9 cellular contexts compared by ENCODE assay signal in genomic region chr5:1344975-1345838, GRCh38. TPM values are rescaled to one million over a fixed set of nuclear protein-coding genes. Genes with fewer than 3 reads are reported as not detected.
DNase-seq lines count a peak whose midpoint lies in the region; ATAC-seq, FAIRE-seq and TF ChIP-seq lines count a peak whose summit lies in the region.
"Had no signal": no experiment of that assay in that cellular context is flagged by ENCODE, and none has a peak within 500 bp of the region (broad histone marks: within the 10 kb centered on the region; RNA-seq: fewer than 3 reads in every experiment).

Gene CLPTM1L (minus strand): TSS chr5:1345099. CDS start chr5:1344841, 258 bp downstream.

- DNase-seq in BE2C (peak; percentile 91), GM19239 (ENCODE audit: insufficient read length, low spot score) (peak; percentile 99), NCI-H524 treated with DMSO at 0.1 percent for 48 hours (lab: John Stamatoyannopoulos, UW) (peak; percentile 45), left lung (peak; percentile 86 to 94)
- peak; percentile 73 to 78 for DNase-seq in activated CD4-positive, alpha-beta T cell treated with anti-CD3 and anti-CD28 coated beads, Interleukin-2, amount 50 U/mL, for 24 hours (ENCODE audit: low read depth in 1 of 2, low spot score in 1 of 2)
- peak; percentile 85 for DNase-seq in stimulated activated CD4-positive, alpha-beta T cell treated with anti-CD3 and anti-CD28 coated beads, Interleukin-2, amount 100 ng/mL, for 4 hours (ENCODE audit: low read depth)

- peak within 1 kb of the TSS; percentile 85 for H3K4me3 Mint-ChIP-seq in dendritic cell treated with granulocyte-macrophage colony-stimulating factor and Interleukin-4, amounts not matched to agents 40 ng/mL and 50 ng/mL, for 4 days

- H3K36me3 ChIP-seq in BE2C: peaks cover 33% of the 10 kb centered on the region
- peaks cover 0 to 30% of the 10 kb centered on the region in 2 donors for H3K36me3 ChIP-seq in left lung

- H3K9me3 Mint-ChIP-seq in dendritic cell treated with granulocyte-macrophage colony-stimulating factor and Interleukin-4, amounts not matched to agents 40 ng/mL and 50 ng/mL, for 4 days: no peaks in the 10 kb centered on the region

- H3K4me1 Mint-ChIP-seq in dendritic cell treated with granulocyte-macrophage colony-stimulating factor and Interleukin-4, amounts not matched to agents 40 ng/mL and 50 ng/mL, for 4 days (ENCODE audit: low read depth): peaks cover 24% of the 10 kb centered on the region

- H3K4me3 ChIP-seq in BE2C (ENCODE audit: low read depth, low read length) (peak within 1 kb of the TSS; percentile 88), left lung (peak within 1 kb of the TSS; percentile 81 to 95)

- H3K27me3 ChIP-seq in BE2C (no peaks in the 10 kb centered on the region), left lung (no peaks in the 10 kb centered on the region)

- H3K4me1 ChIP-seq in BE2C (peaks cover 2% of the 10 kb centered on the region; the same call in 1 of the 2 replicates), left lung (peaks cover 15 to 28% of the 10 kb centered on the region in 2 donors)

- no peaks in the 10 kb centered on the region for H3K9me3 ChIP-seq in BE2C
- no peaks in the 10 kb centered on the region for H3K9me3 ChIP-seq in left lung

- intact Hi-C loops in dendritic cell treated with granulocyte-macrophage colony-stimulating factor and Interleukin-4, amounts not matched to agents 40 ng/mL and 50 ng/mL, for 4 days (cut with micrococcal nuclease): no loop called here
- intact Hi-C loops in left lung (cut with DNase I): no loop called here

- TF ChIP-seq CTCF in BE2C (IDR thresholded peaks at IDR 0.05; ENCODE audit: low read depth, low read length) (no peak), left lung (IDR thresholded peaks at IDR 0.05) (no peak)

- peak; percentile 73 for ATAC-seq in HG03442 (IDR thresholded peaks at IDR 0.05; ENCODE audit: unreplicated experiment)
- ATAC-seq in left lung: peak; percentile 87

- H3K27ac Mint-ChIP-seq in dendritic cell treated with granulocyte-macrophage colony-stimulating factor and Interleukin-4, amounts not matched to agents 40 ng/mL and 50 ng/mL, for 4 days: peak within 1 kb of the TSS; percentile 77

- peaks cover 41% of the 10 kb centered on the region for H3K36me3 Mint-ChIP-seq in dendritic cell treated with granulocyte-macrophage colony-stimulating factor and Interleukin-4, amounts not matched to agents 40 ng/mL and 50 ng/mL, for 4 days (ENCODE audit: low read depth)

- no peak for FAIRE-seq in GM19239 (lab: Jason Lieb, UNC)
- FAIRE-seq: endometrium had no signal

- H3K27me3 Mint-ChIP-seq in dendritic cell treated with granulocyte-macrophage colony-stimulating factor and Interleukin-4, amounts not matched to agents 40 ng/mL and 50 ng/mL, for 4 days: peaks cover 2% of the 10 kb centered on the region

- peak within 1 kb of the TSS; percentile 75 to 81 for H3K27ac ChIP-seq in left lung

RNA-seq across cellular contexts. Expression of gene CLPTM1L, which starts in this region (rescaled TPM):
- polyA plus RNA-seq in BE2C (2012; ENCODE audit: insufficient read depth, insufficient read length, low read depth): 240 TPM
- total RNA-seq in left lung: 100 to 1,000 TPM; 169 to 171 TPM

Comparison
In these comparisons a context has a peak if more than half of its experiments do, and no peak if none do; other contexts are left out.
1. Peak in every context shown above with its lines: DNase-seq, ATAC-seq, H3K4me3 ChIP-seq and H3K27ac ChIP-seq.
2. DNase-seq: peak in every context shown above with its lines; median percentile 99 in GM19239; 91 in BE2C; 90 in left lung; 85 in stimulated activated CD4-positive, alpha-beta T cell treated with anti-CD3 and anti-CD28 coated beads, Interleukin-2, amount 100 ng/mL, for 4 hours; 76 in activated CD4-positive, alpha-beta T cell treated with anti-CD3 and anti-CD28 coated beads, Interleukin-2, amount 50 U/mL, for 24 hours; 45 in NCI-H524 treated with DMSO at 0.1 percent for 48 hours.